In the genomic region with DNA sequence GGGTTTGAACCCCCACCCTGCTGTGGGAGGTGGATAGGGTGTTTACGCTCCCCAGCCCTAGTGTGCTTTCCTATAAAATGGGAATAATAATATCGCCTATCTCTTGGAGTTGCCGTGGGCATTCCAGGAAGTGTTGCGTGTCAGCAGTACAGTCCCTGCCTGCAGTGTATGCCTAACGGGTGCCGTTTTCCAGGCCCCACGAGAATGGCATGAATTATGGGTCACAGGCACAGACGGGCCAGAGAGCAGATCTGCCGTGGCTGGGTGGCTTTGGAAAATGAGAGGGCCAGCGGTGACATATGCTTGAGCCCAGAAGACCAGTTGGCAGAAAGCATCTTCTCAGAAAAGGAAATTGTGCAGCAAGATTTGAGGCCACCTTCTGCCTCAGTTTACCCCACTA, we compare ENCODE assay signal across 23 cellular contexts.
DNase-seq lines count a peak whose midpoint lies in the region; ATAC-seq and TF ChIP-seq lines count a peak whose summit lies in the region.
"Had no signal": no experiment of that assay in that cellular context is flagged by ENCODE, and none has a peak within 500 bp of the region (broad histone marks: within the 10 kb centered on the region; RNA-seq: fewer than 3 reads in every experiment).

No MANE protein-coding gene starts in this region.

- intact Hi-C loops in Panc1 (cut with micrococcal nuclease; ENCODE audit: unreplicated experiment) = no loop called here
- intact Hi-C loops in sigmoid colon (cut with DNase I) = no loop called here
- intact Hi-C loops in PC-9 (cut with micrococcal nuclease; ENCODE audit: unreplicated experiment) = no loop called here

- BruUV-seq in Panc1 (replicated peaks; lab: Mats Ljungman, UMichigan) (no TSS peak), PC-9 (replicated peaks; lab: Mats Ljungman, UMichigan) (no TSS peak)

- H3K9me2 ChIP-seq in hepatocyte (replicated peaks; ENCODE audit: insufficient read depth) (no peaks in the 10 kb centered on the region), GM23338 (ENCODE audit: insufficient read depth) (no peaks in the 10 kb centered on the region), PC-9 (ENCODE audit: insufficient read depth) (no peaks in the 10 kb centered on the region)

- H3K9me3 Mint-ChIP-seq in GM23338 = peaks cover 7% of the 10 kb centered on the region; the same call in 2 of the 3 replicates
- no peaks in the 10 kb centered on the region for H3K9me3 Mint-ChIP-seq in activated T-cell treated with anti-CD3 and anti-CD28 coated beads, Interleukin-2, amount 50 U/mL, for 72 hours
- H3K9me3 Mint-ChIP-seq: T-cell had no signal

- no peaks in the 10 kb centered on the region for H3F3A ChIP-seq in GM23338 (replicated peaks; ENCODE audit: low read depth)
- H3F3A ChIP-seq in PC-9 (ENCODE audit: insufficient read depth, low read depth) = no peaks in the 10 kb centered on the region

- no peak for ATAC-seq in Panc1
- no peak for ATAC-seq in GM23338
- no peak for ATAC-seq in activated T-cell treated with anti-CD3 and anti-CD28 coated beads, Interleukin-2, amount 50 U/mL, for 72 hours (replicated peaks in 1 of 2)
- ATAC-seq: T-cell had no signal

- POLR2A ChIA-PET in Panc1 (lab: Charles Lee) = no interaction called here
- POLR2A ChIA-PET in PC-9 (lab: Charles Lee; ENCODE audit: unreplicated experiment) = no interaction called here

- peaks cover 21% of the 10 kb centered on the region for H3K27me3 Mint-ChIP-seq in GM23338 (ENCODE audit: insufficient read depth, low read depth, poor library complexity)
- peaks cover 15% of the 10 kb centered on the region for H3K27me3 Mint-ChIP-seq in activated T-cell treated with anti-CD3 and anti-CD28 coated beads, Interleukin-2, amount 50 U/mL, for 72 hours (ENCODE audit: low read depth)

- no peak for TF ChIP-seq CTCF in Panc1 (IDR thresholded peaks at IDR 0.05)
- TF ChIP-seq CTCF in hepatocyte (IDR thresholded peaks at IDR 0.05; ENCODE audit: poor library complexity) = no peak
- no peak for TF ChIP-seq CTCF in sigmoid colon (IDR thresholded peaks at IDR 0.05)
- no peak for TF ChIP-seq CTCF in GM23338 (conservative IDR thresholded peaks at IDR 0.05; ENCODE audit: low read depth in 2 of 2)
- no peak for TF ChIP-seq CTCF in PC-9 (conservative IDR thresholded peaks at IDR 0.05)

- H3K4me3 Mint-ChIP-seq in GM23338 = no peak overlapping the region; the same call in 2 of the 3 replicates
- H3K4me3 Mint-ChIP-seq in activated T-cell treated with anti-CD3 and anti-CD28 coated beads, Interleukin-2, amount 50 U/mL, for 72 hours = no peak overlapping the region
- H3K4me3 Mint-ChIP-seq: neural crest cell, T-cell had no signal

- DNase-seq in Panc1 (ENCODE audit: low read depth, low spot score) (no peak), hepatocyte (ENCODE audit: low spot score) (no peak), sigmoid colon (peak; percentile 64), GM23338 (ENCODE audit: low spot score) (no peak), CD1c-positive myeloid dendritic cell (ENCODE audit: extremely low spot score) (no peak), PC-9 (no peak)
- DNase-seq in activated T-cell treated with anti-CD3 and anti-CD28 coated beads, Interleukin-2, amount 50 U/mL, for 72 hours = no peak
- DNase-seq: activated CD4-positive, alpha-beta T cell treated with anti-CD3 and anti-CD28 coated beads for 1 hour; activated naive CD4-positive, alpha-beta T cell; activated T-cell treated with anti-CD3 and anti-CD28 coated beads, Interleukin-2, amount 50 U/mL, for 1 hour; heart left ventricle; Karpas-422; left lung; NCI-H1694 treated with DMSO at 0.1 percent for 48 hours; NCI-H226; NCI-H774; small intestine; T-cell had no signal

- H3K36me3 Mint-ChIP-seq in GM23338 (ENCODE audit: low read depth) = peaks cover 8% of the 10 kb centered on the region; the same call in 2 of the 3 replicates
- H3K36me3 Mint-ChIP-seq in activated T-cell treated with anti-CD3 and anti-CD28 coated beads, Interleukin-2, amount 50 U/mL, for 72 hours (ENCODE audit: insufficient read depth in 2 of 2) = no peaks in the 10 kb centered on the region
- H3K36me3 Mint-ChIP-seq: T-cell had no signal

- no peaks in the 10 kb centered on the region for H3K36me3 ChIP-seq in BLaER1 treated with 17β-estradiol and CSF1 and Interleukin-3, amounts not matched to agents 10 nM and 100 nM
- H3K36me3 ChIP-seq in Panc1 (ENCODE audit: control insufficient read depth, insufficient read depth, low read length) = no peaks in the 10 kb centered on the region
- no peaks in the 10 kb centered on the region for H3K36me3 ChIP-seq in hepatocyte (replicated peaks; ENCODE audit: insufficient read depth, low read depth)
- H3K36me3 ChIP-seq in sigmoid colon = no peaks in the 10 kb centered on the region
- no peaks in the 10 kb centered on the region for H3K36me3 ChIP-seq in GM23338 (ENCODE audit: insufficient read depth)
- H3K36me3 ChIP-seq in PC-9 (ENCODE audit: low read depth) = no peaks in the 10 kb centered on the region
- H3K36me3 ChIP-seq: heart left ventricle, left lung, prostate gland, upper lobe of left lung had no signal

- no peak overlapping the region; the same call in 1 of the 2 replicates for H3K27ac Mint-ChIP-seq in GM23338
- no peak overlapping the region for H3K27ac Mint-ChIP-seq in activated T-cell treated with anti-CD3 and anti-CD28 coated beads, Interleukin-2, amount 50 U/mL, for 72 hours
- H3K27ac Mint-ChIP-seq: T-cell had no signal

- H3K4me1 Mint-ChIP-seq in GM23338 = peaks cover 26% of the 10 kb centered on the region
- no peaks in the 10 kb centered on the region for H3K4me1 Mint-ChIP-seq in activated T-cell treated with anti-CD3 and anti-CD28 coated beads, Interleukin-2, amount 50 U/mL, for 72 hours (ENCODE audit: low read depth)
- H3K4me1 Mint-ChIP-seq: T-cell had no signal

- WGBS in hepatocyte (ENCODE audit: low lambda C conversion rate, missing lambda C conversion rate) = 69% methylated on average over 10 of the region's 10 CpGs
- 72 to 86% methylated on average over 10 of the region's 10 CpGs for WGBS in sigmoid colon, 2 donors

- peaks cover 0 to 24% (median 7%) of the 10 kb centered on the region in 11 experiments; a peak in 8 of 22 replicates for H4K20me1 ChIP-seq in BLaER1 treated with 17β-estradiol and CSF1 and Interleukin-3, amounts not matched to agents 10 nM and 100 nM
- H4K20me1 ChIP-seq in hepatocyte (ENCODE audit: insufficient read depth, poor library complexity, severe bottlenecking) = peaks cover 3% of the 10 kb centered on the region
- H4K20me1 ChIP-seq in GM23338 (replicated peaks; ENCODE audit: insufficient read depth) = no peaks in the 10 kb centered on the region; the same call in 1 of the 2 replicates
- H4K20me1 ChIP-seq in PC-9 (ENCODE audit: insufficient read depth) = no peaks in the 10 kb centered on the region

- peak overlapping the region in 7 of 11 experiments; percentile 8 to 62 (median 42); a peak in 12 of 22 replicates for H3K9ac ChIP-seq in BLaER1 treated with 17β-estradiol and CSF1 and Interleukin-3, amounts not matched to agents 10 nM and 100 nM

- TF ChIP-seq POLR2A in sigmoid colon (IDR thresholded peaks at IDR 0.05) = no peak

- peaks cover 0 to 12% (median 0%) of the 10 kb centered on the region in 11 experiments; a peak in 2 of 22 replicates for H3K27me3 ChIP-seq in BLaER1 treated with 17β-estradiol and CSF1 and Interleukin-3, amounts not matched to agents 10 nM and 100 nM
- H3K27me3 ChIP-seq in Panc1 (ENCODE audit: control insufficient read depth, insufficient read depth, low read length) (no peaks in the 10 kb centered on the region), hepatocyte (no peaks in the 10 kb centered on the region), sigmoid colon (no peaks in the 10 kb centered on the region), GM23338 (ENCODE audit: insufficient read depth) (no peaks in the 10 kb centered on the region), PC-9 (ENCODE audit: insufficient read depth, low read depth) (no peaks in the 10 kb centered on the region)
- H3K27me3 ChIP-seq: heart left ventricle, left lung, upper lobe of left lung had no signal

- H2AFZ ChIP-seq in hepatocyte = no peak overlapping the region
- no peak overlapping the region for H2AFZ ChIP-seq in GM23338
- no peak overlapping the region for H2AFZ ChIP-seq in PC-9

- in situ Hi-C loops in Panc1 (cut with HindIII; ENCODE audit: low pct_unique_long_range_greater_than_20kb, low sequenced_read_pairs) = no loop called here

- H3K79me2 ChIP-seq in hepatocyte (peaks cover 37% of the 10 kb centered on the region), GM23338 (replicated peaks; ENCODE audit: insufficient read depth) (peaks cover 22% of the 10 kb centered on the region), PC-9 (ENCODE audit: low read depth) (no peaks in the 10 kb centered on the region)

- H3K9me3 ChIP-seq in BLaER1 treated with 17β-estradiol and CSF1 and Interleukin-3, amounts not matched to agents 10 nM and 100 nM (replicated peaks in 1 of 11) = peaks cover 0 to 6% (median 0%) of the 10 kb centered on the region in 11 experiments; a peak in 2 of 22 replicates
- H3K9me3 ChIP-seq in Panc1 (ENCODE audit: control insufficient read depth, insufficient read depth, low read depth, low read length) = no peaks in the 10 kb centered on the region
- no peaks in the 10 kb centered on the region for H3K9me3 ChIP-seq in hepatocyte (ENCODE audit: low read depth)
- no peaks in the 10 kb centered on the region for H3K9me3 ChIP-seq in sigmoid colon
- H3K9me3 ChIP-seq in PC-9 (ENCODE audit: insufficient read depth, low read depth) = no peaks in the 10 kb centered on the region
- H3K9me3 ChIP-seq: left lung, prostate gland, upper lobe of left lung had no signal

- CTCF ChIA-PET in Panc1 (lab: Charles Lee) (no interaction called here), PC-9 (lab: Charles Lee) (no interaction called here)

- peak overlapping the region in 9 of 11 experiments; percentile 8 to 70 (median 49); a peak in 15 of 22 replicates for H3K27ac ChIP-seq in BLaER1 treated with 17β-estradiol and CSF1 and Interleukin-3, amounts not matched to agents 10 nM and 100 nM
- peak overlapping the region; percentile 34 for H3K27ac ChIP-seq in Panc1 (ENCODE audit: low read length)
- H3K27ac ChIP-seq in hepatocyte = peak overlapping the region; percentile 65
- H3K27ac ChIP-seq in sigmoid colon = peak overlapping the region in 2 of 4 donors; percentile 12 to 56
- H3K27ac ChIP-seq in GM23338 (ENCODE audit: low read depth) = no peak overlapping the region
- H3K27ac ChIP-seq in PC-9 = no peak overlapping the region
- H3K27ac ChIP-seq: C4-2B, heart left ventricle, left lung, prostate gland, upper lobe of left lung had no signal

- peaks cover 69 to 100% (median 100%) of the 10 kb centered on the region in 10 experiments for H3K4me1 ChIP-seq in BLaER1 treated with 17β-estradiol and CSF1 and Interleukin-3, amounts not matched to agents 10 nM and 100 nM
- peaks cover 6% of the 10 kb centered on the region for H3K4me1 ChIP-seq in Panc1 (ENCODE audit: control insufficient read depth, insufficient read depth, low read length)
- peaks cover 21% of the 10 kb centered on the region for H3K4me1 ChIP-seq in hepatocyte (ENCODE audit: insufficient read depth)
- peaks cover 0 to 53% (median 42%) of the 10 kb centered on the region in 4 donors for H3K4me1 ChIP-seq in sigmoid colon
- H3K4me1 ChIP-seq in GM23338 (ENCODE audit: insufficient read depth) = 0 out of 2 replicates have a peak, but pooled peaks cover 8% of the 10 kb centered on the region
- H3K4me1 ChIP-seq in PC-9 (replicated peaks; ENCODE audit: insufficient read depth) = no peaks in the 10 kb centered on the region
- H3K4me1 ChIP-seq: left lung, prostate gland, upper lobe of left lung had no signal

- peak overlapping the region in 1 of 10 experiments; percentile 23; a peak in 2 of 20 replicates for H3K4me3 ChIP-seq in BLaER1 treated with 17β-estradiol and CSF1 and Interleukin-3, amounts not matched to agents 10 nM and 100 nM
- H3K4me3 ChIP-seq in Panc1 (ENCODE audit: low read depth in 2 of 2, low read length in 2 of 2) (no peak overlapping the region), hepatocyte (no peak overlapping the region), sigmoid colon (no peak overlapping the region), GM23338 (no peak overlapping the region), PC-9 (no peak overlapping the region)
- H3K4me3 ChIP-seq: heart left ventricle, left lung, prostate gland, upper lobe of left lung had no signal

- H3K4me2 ChIP-seq in BLaER1 treated with 17β-estradiol and CSF1 and Interleukin-3, amounts not matched to agents 10 nM and 100 nM = peak overlapping the region; percentile 70 to 99 (median 87)
- H3K4me2 ChIP-seq in hepatocyte (peak overlapping the region; percentile 52), GM23338 (no peak overlapping the region), PC-9 (no peak overlapping the region)

- no peak for TF ChIP-seq EP300 in sigmoid colon (IDR thresholded peaks at IDR 0.05)

Comparison
In these comparisons a context has a peak if more than half of its experiments do, and no peak if none do; other contexts are left out.
1. H3K27ac ChIP-seq: peak in BLaER1 treated with 17β-estradiol and CSF1 and Interleukin-3, amounts not matched to agents 10 nM and 100 nM (9 of 11), Panc1 (single experiment) and hepatocyte (single experiment); none in GM23338 (single experiment) and PC-9 (single experiment).
2. H3K4me2 ChIP-seq: peak in BLaER1 treated with 17β-estradiol and CSF1 and Interleukin-3, amounts not matched to agents 10 nM and 100 nM (11 of 11) and hepatocyte (single experiment); none in GM23338 (single experiment) and PC-9 (single experiment).